ENCODE assay signal across 15 cellular contexts in genomic region chr9:127136880-127137639, GRCh38. TPM values are rescaled to one million over a fixed set of nuclear protein-coding genes. Genes with fewer than 3 reads are reported as not detected.
"Had no signal": no experiment of that assay in that cellular context is flagged by ENCODE, and none has a peak within 500 bp of the region (broad histone marks: within the 10 kb centered on the region; RNA-seq: fewer than 3 reads in every experiment).

No MANE protein-coding gene starts in this region.

- H3K27me3 Mint-ChIP-seq: activated naive CD4-positive, alpha-beta T cell treated with anti-CD3 and anti-CD28 coated beads, Interleukin-2, amount 50 U/mL, for 24 hours had no signal

- H3K9me3 Mint-ChIP-seq: activated CD4-positive, alpha-beta memory T cell treated with anti-CD3 and anti-CD28 coated beads, Interleukin-2, amount 10 ng/mL, durations not matched to agents 7 days and 5 days; activated naive CD4-positive, alpha-beta T cell treated with anti-CD3 and anti-CD28 coated beads, Interleukin-2, amount 50 U/mL, for 24 hours; natural killer cell; WTC11 had no signal

- H3K4me1 Mint-ChIP-seq: activated CD4-positive, alpha-beta memory T cell treated with anti-CD3 and anti-CD28 coated beads, Interleukin-2, amount 10 ng/mL, durations not matched to agents 7 days and 5 days; activated naive CD4-positive, alpha-beta T cell treated with anti-CD3 and anti-CD28 coated beads, Interleukin-2, amount 50 U/mL, for 24 hours; natural killer cell had no signal

- H3K4me3 Mint-ChIP-seq: activated CD4-positive, alpha-beta memory T cell treated with anti-CD3 and anti-CD28 coated beads, Interleukin-2, amount 10 ng/mL, durations not matched to agents 7 days and 5 days; activated naive CD4-positive, alpha-beta T cell treated with anti-CD3 and anti-CD28 coated beads, Interleukin-2, amount 50 U/mL, for 24 hours; natural killer cell; WTC11 had no signal

- H3K36me3 Mint-ChIP-seq: activated naive CD4-positive, alpha-beta T cell treated with anti-CD3 and anti-CD28 coated beads, Interleukin-2, amount 50 U/mL, for 24 hours; natural killer cell; WTC11 had no signal

- DNase-seq: activated CD4-positive, alpha-beta memory T cell treated with anti-CD3 and anti-CD28 coated beads, Interleukin-2, amount 10 ng/mL, durations not matched to agents 7 days and 5 days; activated CD4-positive, alpha-beta T cell treated with anti-CD3 and anti-CD28 coated beads for 4 hours; amygdala; gastrocnemius medialis; heart right ventricle; left cardiac atrium; natural killer cell; SIG-M5; spleen; T-helper 2 cell; thyroid gland had no signal

- H3K27ac Mint-ChIP-seq: activated CD4-positive, alpha-beta memory T cell treated with anti-CD3 and anti-CD28 coated beads, Interleukin-2, amount 10 ng/mL, durations not matched to agents 7 days and 5 days; activated naive CD4-positive, alpha-beta T cell treated with anti-CD3 and anti-CD28 coated beads, Interleukin-2, amount 50 U/mL, for 24 hours; natural killer cell; progenitor cell of endocrine pancreas; WTC11 had no signal

- ATAC-seq: gastrocnemius medialis, heart right ventricle, left cardiac atrium, natural killer cell, sciatic nerve, WTC11 had no signal

RNA-seq across cellular contexts. Expression of gene ANGPTL2, which starts 14.6 kb away (rescaled TPM):
- total RNA-seq: natural killer cell had no signal
